Comparison of ENCODE assay signal across 21 cellular contexts in genomic region chr3:106823706-106824105, GRCh38.
"Had no signal": no experiment of that assay in that cellular context is flagged by ENCODE, and none has a peak within 500 bp of the region (broad histone marks: within the 10 kb centered on the region; RNA-seq: fewer than 3 reads in every experiment).

No MANE protein-coding gene starts in this region.

- FAIRE-seq: colon, keratinocyte, small intestine had no signal

- H3K36me3 ChIP-seq: esophagus squamous epithelium, gastroesophageal sphincter, stomach, thoracic aorta, transverse colon had no signal

- H3K4me1 ChIP-seq: esophagus squamous epithelium had no signal

- H3K27me3 ChIP-seq: esophagus squamous epithelium, gastroesophageal sphincter, stomach, transverse colon had no signal

- H3K9me3 ChIP-seq: esophagus squamous epithelium, gastroesophageal sphincter, stomach, thoracic aorta, transverse colon had no signal

- ATAC-seq: effector memory CD8-positive, alpha-beta T cell; gastroesophageal sphincter; left colon; mucosa of descending colon; naive thymus-derived CD8-positive, alpha-beta T cell; right cardiac atrium had no signal

- H3K4me3 ChIP-seq: esophagus squamous epithelium, gastroesophageal sphincter, mucosa of descending colon, stomach, thoracic aorta, transverse colon had no signal

- DNase-seq: effector memory CD8-positive, alpha-beta T cell; esophagus squamous epithelium; foreskin fibroblast; immature natural killer cell; left colon; mammary epithelial cell; mucosa of descending colon; naive thymus-derived CD8-positive, alpha-beta T cell; posterior cingulate gyrus; right cardiac atrium; small intestine; stimulated activated CD4-positive, alpha-beta T cell treated with anti-CD3 and anti-CD28 coated beads, Interleukin-12 subunit alpha, Interleukin-12 subunit beta, amount 100 ng/mL, for 4 hours; stimulated activated naive CD4-positive, alpha-beta T cell; stomach; substantia nigra; transverse colon had no signal

- H3K27ac ChIP-seq: epithelial cell of prostate, esophagus squamous epithelium, gastroesophageal sphincter, stomach, thoracic aorta, transverse colon had no signal
